Comparison of ENCODE assay signal across 21 cellular contexts in genomic region chr17:41413353-41413752, GRCh38. TPM values are rescaled to one million over a fixed set of nuclear protein-coding genes. Genes with fewer than 3 reads are reported as not detected.
A peak's percentile ranks its signal among the peaks of the same experiment; 100 is the strongest.
DNase-seq lines count a peak whose midpoint lies in the region.
"Had no signal": no experiment of that assay in that cellular context is flagged by ENCODE, and none has a peak within 500 bp of the region (broad histone marks: within the 10 kb centered on the region; RNA-seq: fewer than 3 reads in every experiment).

No MANE protein-coding gene starts in this region.

- no peak overlapping the region for H2AFZ ChIP-seq in mesenchymal stem cell (ENCODE audit: low read depth, low read length)
- H2AFZ ChIP-seq: hepatocyte, PC-9 had no signal

- no peak overlapping the region for H3K9ac ChIP-seq in mesenchymal stem cell (ENCODE audit: low read length)

- no peaks in the 10 kb centered on the region for H3K79me1 ChIP-seq in mesenchymal stem cell (replicated peaks; ENCODE audit: low read length, poor library complexity, severe bottlenecking)

- peak overlapping the region; percentile 25 for H3K27ac ChIP-seq in mesenchymal stem cell (ENCODE audit: low read length, poor library complexity, severe bottlenecking)
- H3K27ac ChIP-seq: dorsolateral prefrontal cortex, foreskin keratinocyte, hepatocyte, PC-9, SJCRH30, tibial nerve had no signal

- peak; percentile 47 for DNase-seq in ELF-1 (ENCODE audit: low read depth, low spot score)
- peak; percentile 39 for DNase-seq in NCI-H187 treated with DMSO at 0.1 percent for 48 hours (lab: John Stamatoyannopoulos, UW)
- DNase-seq in ecto neural progenitor cell (ENCODE audit: low spot score): peak; percentile 22
- DNase-seq in mesenchymal stem cell: no peak
- no peak for DNase-seq in NCI-H446 treated with DMSO at 0.1 percent for 48 hours (lab: John Stamatoyannopoulos, UW)
- DNase-seq in cerebellar cortex (ENCODE audit: low spot score): no peak
- no peak for DNase-seq in GF-D8 (lab: John Stamatoyannopoulos, UW)
- no peak for DNase-seq in HK-2 (ENCODE audit: unreplicated experiment)
- DNase-seq: activated CD4-positive, alpha-beta T cell treated with anti-CD3 and anti-CD28 coated beads, Interleukin-2, amount 10 ng/mL, durations not matched to agents 7 days and 5 days; activated CD8-positive, alpha-beta memory T cell treated with anti-CD3 and anti-CD28 coated beads, Interleukin-2, amount 50 U/mL, for 48 hours; dorsolateral prefrontal cortex; foreskin keratinocyte; NCI-H2171 treated with DMSO at 0.1 percent for 48 hours; NCI-H774; nephron progenitor cell; PC-9; posterior cingulate gyrus; SJCRH30 had no signal

- H3K4me3 ChIP-seq in mesenchymal stem cell (ENCODE audit: insufficient read depth in 1 of 2, low read depth in 1 of 2, low read length in 2 of 2): no peak overlapping the region
- H3K4me3 ChIP-seq: dorsolateral prefrontal cortex, hepatocyte, PC-9, SJCRH30, tibial nerve had no signal

- H2BK5ac ChIP-seq in mesenchymal stem cell (ENCODE audit: low read depth, low read length, poor library complexity, severe bottlenecking): no peak overlapping the region

- no peak overlapping the region for H3K18ac ChIP-seq in mesenchymal stem cell (ENCODE audit: low read depth in 1 of 2, low read length in 2 of 2)

- H4K8ac ChIP-seq in mesenchymal stem cell (ENCODE audit: low read length): no peak overlapping the region

- H3K14ac ChIP-seq in mesenchymal stem cell (ENCODE audit: low read length in 2 of 2): no peak overlapping the region

- H3K27me3 ChIP-seq in mesenchymal stem cell (ENCODE audit: control insufficient read depth in 1 of 2, insufficient read depth in 1 of 2, low read length in 2 of 2): peaks cover 0 to 22% of the 10 kb centered on the region in 2 experiments
- H3K27me3 ChIP-seq: foreskin keratinocyte, hepatocyte, SJCRH30, tibial nerve had no signal

- WGBS in mesenchymal stem cell: 55% methylated on average over 4 of the region's 4 CpGs

- no peak overlapping the region for H2BK12ac ChIP-seq in mesenchymal stem cell (ENCODE audit: low read length in 2 of 2)

- H4K91ac ChIP-seq in mesenchymal stem cell (ENCODE audit: low read length): no peak overlapping the region

- peaks cover 10% of the 10 kb centered on the region for H3K4me1 ChIP-seq in mesenchymal stem cell (ENCODE audit: control insufficient read depth, insufficient read depth, low read depth, low read length)
- H3K4me1 ChIP-seq: SJCRH30 had no signal

- H3K4ac ChIP-seq in mesenchymal stem cell (ENCODE audit: low read depth in 1 of 2, low read length in 2 of 2): no peak overlapping the region

- H3K23ac ChIP-seq in mesenchymal stem cell (ENCODE audit: low read length in 2 of 2): no peak overlapping the region

- H2BK120ac ChIP-seq in mesenchymal stem cell (ENCODE audit: low read depth, low read length): no peak overlapping the region

- no peaks in the 10 kb centered on the region for H3K36me3 ChIP-seq in mesenchymal stem cell (ENCODE audit: control insufficient read depth in 1 of 2, insufficient read depth in 2 of 2, low read depth in 1 of 2, low read length in 2 of 2)
- H3K36me3 ChIP-seq: SJCRH30, tibial nerve had no signal

- no peak overlapping the region for H3K4me2 ChIP-seq in mesenchymal stem cell (ENCODE audit: low read length, poor library complexity, severe bottlenecking)
- H3K4me2 ChIP-seq: hepatocyte, PC-9 had no signal

- peak overlapping the region; percentile 49 for H2AK5ac ChIP-seq in mesenchymal stem cell (ENCODE audit: low read length, severe bottlenecking)

- no peak overlapping the region for H2BK15ac ChIP-seq in mesenchymal stem cell (ENCODE audit: low read depth, poor library complexity, severe bottlenecking)

- H3K9me3 ChIP-seq in mesenchymal stem cell (ENCODE audit: control insufficient read depth, low read length): no peaks in the 10 kb centered on the region
- H3K9me3 ChIP-seq: SJCRH30, tibial nerve had no signal

RNA-seq across cellular contexts. Expression of gene KRT37, which starts 11.0 kb away (rescaled TPM):
- polyA plus RNA-seq in mesenchymal stem cell (2013, experiment 1 of 2): not detected
- not detected for polyA plus RNA-seq in mesenchymal stem cell (2013, experiment 2 of 2)
- polyA plus RNA-seq: adipose tissue, hepatocyte had no signal

RNA-seq across cellular contexts. Expression of gene KRT31, which starts 15.9 kb away (rescaled TPM):
- not detected for polyA plus RNA-seq in mesenchymal stem cell (2013, experiment 1 of 2)
- polyA plus RNA-seq in mesenchymal stem cell (2013, experiment 2 of 2): not detected
- polyA plus RNA-seq: adipose tissue, hepatocyte had no signal

RNA-seq across cellular contexts. Expression of gene KRT38, which starts 27.4 kb away (rescaled TPM):
- not detected for polyA plus RNA-seq in mesenchymal stem cell (2013, experiment 1 of 2)
- polyA plus RNA-seq in mesenchymal stem cell (2013, experiment 2 of 2): not detected
- polyA plus RNA-seq: adipose tissue, foreskin keratinocyte, hepatocyte had no signal

RNA-seq across cellular contexts. Expression of gene KRT34, which starts 31.2 kb away (rescaled TPM):
- polyA plus RNA-seq in mesenchymal stem cell (2013, experiment 1 of 2): 0.43 TPM
- polyA plus RNA-seq in mesenchymal stem cell (2013, experiment 2 of 2): 0.42 TPM
- polyA plus RNA-seq: hepatocyte had no signal

RNA-seq across cellular contexts. Expression of gene KRT33B, which starts 43.7 kb away (rescaled TPM):
- polyA plus RNA-seq in mesenchymal stem cell (2013, experiment 1 of 2): not detected
- polyA plus RNA-seq in mesenchymal stem cell (2013, experiment 2 of 2): not detected
- polyA plus RNA-seq: adipose tissue had no signal

Comparison
In these comparisons a context has a peak if more than half of its experiments do, and no peak if none do; other contexts are left out.
1. DNase-seq: peak in ELF-1 (single experiment), NCI-H187 treated with DMSO at 0.1 percent for 48 hours (single experiment) and ecto neural progenitor cell (single experiment); none in mesenchymal stem cell (single experiment), NCI-H446 treated with DMSO at 0.1 percent for 48 hours (single experiment), cerebellar cortex (single experiment), GF-D8 (single experiment) and HK-2 (single experiment).